Comparison of ENCODE assay signal across 8 cellular contexts in genomic region chr20:2521369-2522305, GRCh38. TPM values are rescaled to one million over a fixed set of nuclear protein-coding genes. Genes with fewer than 3 reads are reported as not detected.
A peak's percentile ranks its signal among the peaks of the same experiment; 100 is the strongest.
DNase-seq lines count a peak whose midpoint lies in the region; ATAC-seq, FAIRE-seq and TF ChIP-seq lines count a peak whose summit lies in the region.

No MANE protein-coding gene starts in this region.

- H3K4me3 ChIP-seq in OCI-LY3 (ENCODE audit: low read length) (peak overlapping the region; percentile 13; the same call in 1 of the 2 replicates), heart left ventricle (no peak overlapping the region), small intestine (ENCODE audit: low read depth in 1 of 2, low read length in 2 of 2) (no peak overlapping the region)

- DNase-seq in AG08396 (ENCODE audit: low spot score) (peak; percentile 50), GM13976 (ENCODE audit: low spot score) (no peak), heart left ventricle (peak in 2 of 5 donors; percentile 32 to 39), small intestine (peak; percentile 43), NCI-H128 (lab: John Stamatoyannopoulos, UW; ENCODE audit: unreplicated experiment) (no peak)
- DNase-seq in activated gamma-delta T cell treated with anti-CD3 and anti-CD28 coated beads, Interleukin-2, amount 50 U/mL, for 16 hours (ENCODE audit: low read depth), result peak; percentile 29

- H3K27ac ChIP-seq in OCI-LY3 (ENCODE audit: low read length) (no peak overlapping the region), heart left ventricle (no peak overlapping the region), small intestine (ENCODE audit: low read depth in 1 of 2, low read length in 1 of 2) (no peak overlapping the region)

- no peaks in the 10 kb centered on the region for H3K79me2 ChIP-seq in OCI-LY3 (ENCODE audit: low read length)

- ATAC-seq in heart left ventricle, result no peak
- ATAC-seq in GM19455 (IDR thresholded peaks at IDR 0.05; ENCODE audit: unreplicated experiment), result no peak

- intact Hi-C loops in heart left ventricle (cut with DNase I), result loop anchor here in 8 of 10 donors (5.0 to 10.0 kb wide), 6 partner anchors 123 to 483 kb away; partner anchors contain the start of genes NOP56 (in 1 of the 8), PCED1A (in 1 of the 8) and VPS16 (in 1 of the 8)

- no peaks in the 10 kb centered on the region for H3K36me3 ChIP-seq in OCI-LY3 (replicated peaks; ENCODE audit: low read depth, low read length)
- H3K36me3 ChIP-seq in heart left ventricle, result no peaks in the 10 kb centered on the region
- H3K36me3 ChIP-seq in small intestine (ENCODE audit: control insufficient read depth in 2 of 2, insufficient read depth in 2 of 2, low read length in 2 of 2), result no peaks in the 10 kb centered on the region

- H2AFZ ChIP-seq in OCI-LY3 (ENCODE audit: low read depth, low read length), result peak overlapping the region; percentile 90

- H3K9ac ChIP-seq in OCI-LY3 (ENCODE audit: low read length), result no peak overlapping the region

- FAIRE-seq in small intestine (lab: Jason Lieb, UNC), result no peak

- TF ChIP-seq CTCF in GM13976 (IDR thresholded peaks at IDR 0.05; ENCODE audit: borderline replicate concordance, control extremely low read depth, extremely low read depth, insufficient read depth, missing control alignments) (peak; percentile 90), OCI-LY3 (IDR thresholded peaks at IDR 0.05; ENCODE audit: low read depth, low read length) (peak; percentile 95), heart left ventricle (IDR thresholded peaks at IDR 0.05) (peak; percentile 73 to 90 (median 82))

- H3K4me1 ChIP-seq in OCI-LY3 (ENCODE audit: low read length) (peaks cover 8% of the 10 kb centered on the region; the same call in 1 of the 2 replicates), heart left ventricle (peaks cover 0 to 40% (median 4%) of the 10 kb centered on the region in 12 donors), small intestine (ENCODE audit: control insufficient read depth in 2 of 2, insufficient read depth in 1 of 2, low read depth in 1 of 2, low read length in 1 of 2) (peaks cover 0 to 2% of the 10 kb centered on the region in 2 donors)

- H3K4me2 ChIP-seq in OCI-LY3 (ENCODE audit: low read length), result peak overlapping the region; percentile 46

- no peak for TF ChIP-seq POLR2A in heart left ventricle (IDR thresholded peaks at IDR 0.05)

- WGBS in heart left ventricle, 4 donors, result 16 to 20% (median 18%) methylated on average over 10 of the region's 10 CpGs
- WGBS in small intestine, 3 donors, result 16 to 18% (median 16%) methylated on average over 10 of the region's 10 CpGs

- H3K27me3 ChIP-seq in OCI-LY3 (ENCODE audit: low read depth, low read length) (peaks cover 18% of the 10 kb centered on the region), heart left ventricle (no peaks in the 10 kb centered on the region), small intestine (ENCODE audit: control insufficient read depth in 2 of 2, insufficient read depth in 2 of 2, low read length in 2 of 2) (no peaks in the 10 kb centered on the region)

- in situ Hi-C loops in GM13976 (cut with MboI; ENCODE audit: low sequenced_read_pairs, unreplicated experiment), result no loop called here

- H3K9me3 ChIP-seq in OCI-LY3 (ENCODE audit: insufficient read depth, low read length), result no peaks in the 10 kb centered on the region
- H3K9me3 ChIP-seq in heart left ventricle, result no peaks in the 10 kb centered on the region
- H3K9me3 ChIP-seq in small intestine (ENCODE audit: control insufficient read depth, low read depth), result no peaks in the 10 kb centered on the region

- H4K20me1 ChIP-seq in OCI-LY3 (ENCODE audit: insufficient read depth, low read length), result no peaks in the 10 kb centered on the region

RNA-seq across cellular contexts. Expression of gene ZNF343, which starts 12.9 kb away (rescaled TPM):
- total RNA-seq in heart left ventricle, result 1 to 10 TPM; 4.2 to 8.6 (median 5.4) TPM
- polyA plus RNA-seq in heart left ventricle (1 to 10 TPM; 2.6 to 5.6 TPM), small intestine (1 to 10 TPM; 3.2 to 5.0 (median 4.9) TPM)

RNA-seq across cellular contexts. Expression of gene TMC2, which starts 14.7 kb away (rescaled TPM):
- total RNA-seq in heart left ventricle, result not detected
- not detected for polyA plus RNA-seq in heart left ventricle
- polyA plus RNA-seq in small intestine, result under 1 TPM in 1 of 3 donors, not detected in 2; 0.37 TPM

RNA-seq across cellular contexts. Expression of gene SNRPB, which starts 51.0 kb away (rescaled TPM):
- total RNA-seq in heart left ventricle, result 100 to 1,000 TPM in 2 of 9 donors, 10 to 100 TPM in 7; 36.8 to 132 (median 75.5) TPM
- polyA plus RNA-seq in heart left ventricle, result 100 to 1,000 TPM in 1 of 2 donors, 10 to 100 TPM in 1; 77.4 to 290 TPM
- 100 to 1,000 TPM; 164 to 316 (median 193) TPM for polyA plus RNA-seq in small intestine

Comparison
In these comparisons a context has a peak if more than half of its experiments do, and no peak if none do; other contexts are left out.
1. DNase-seq: peak in AG08396 (single experiment), activated gamma-delta T cell treated with anti-CD3 and anti-CD28 coated beads, Interleukin-2, amount 50 U/mL, for 16 hours (single experiment) and small intestine (single experiment); none in GM13976 (single experiment) and NCI-H128 (single experiment).
2. Peak in every context shown above with its lines, with median percentiles within 50 percentile points of each other: CTCF ChIP-seq.